Comparison of ENCODE assay signal across 10 cellular contexts in genomic region chr21:34383138-34383537, GRCh38. TPM values are rescaled to one million over a fixed set of nuclear protein-coding genes. Genes with fewer than 3 reads are reported as not detected.
"Had no signal": no experiment of that assay in that cellular context is flagged by ENCODE, and none has a peak within 500 bp of the region (broad histone marks: within the 10 kb centered on the region; RNA-seq: fewer than 3 reads in every experiment).

No MANE protein-coding gene starts in this region.

RNA-seq across cellular contexts. Expression of gene SMIM11, which starts 7.8 kb away (rescaled TPM):
- total RNA-seq: ascending aorta had no signal

RNA-seq across cellular contexts. Expression of gene KCNE2, which starts 19.3 kb away (rescaled TPM):
- total RNA-seq: activated CD4-positive, alpha-beta memory T cell treated with anti-CD3 and anti-CD28 coated beads, Interleukin-2, amount 10 ng/mL, durations not matched to agents 7 days and 5 days; activated CD4-positive, alpha-beta T cell treated with anti-CD3 and anti-CD28 coated beads for 36 hours; activated CD4-positive, alpha-beta T cell treated with anti-CD3 and anti-CD28 coated beads, Interleukin-2, amount 10 ng/mL, durations not matched to agents 7 days and 5 days; activated CD8-positive, alpha-beta memory T cell treated with anti-CD3 and anti-CD28 coated beads, Interleukin-2, amount 10 ng/mL, durations not matched to agents 7 days and 5 days; activated CD8-positive, alpha-beta T cell treated with anti-CD3 and anti-CD28 coated beads, Interleukin-2, amount 10 ng/mL, durations not matched to agents 7 days and 5 days; activated naive CD8-positive, alpha-beta T cell treated with anti-CD3 and anti-CD28 coated beads, Interleukin-2, amount 10 ng/mL, durations not matched to agents 7 days and 5 days; activated T-helper 2 cell treated with anti-CD3 and anti-CD28 coated beads, Interferon-gamma antibody, Interleukin-2, Interleukin-4, amounts not matched to agents 10 μg/mL and 5 μg/mL and 100 μg/mL, durations not matched to agents 14 hours and 24 hours and 36 hours; ascending aorta; bronchial epithelial cell had no signal

RNA-seq across cellular contexts. Expression of gene SMIM34, which starts 40.6 kb away (rescaled TPM):
- total RNA-seq: activated CD4-positive, alpha-beta memory T cell treated with anti-CD3 and anti-CD28 coated beads, Interleukin-2, amount 10 ng/mL, durations not matched to agents 7 days and 5 days; activated CD4-positive, alpha-beta T cell treated with anti-CD3 and anti-CD28 coated beads for 36 hours; activated CD4-positive, alpha-beta T cell treated with anti-CD3 and anti-CD28 coated beads, Interleukin-2, amount 10 ng/mL, durations not matched to agents 7 days and 5 days; activated CD8-positive, alpha-beta memory T cell treated with anti-CD3 and anti-CD28 coated beads, Interleukin-2, amount 10 ng/mL, durations not matched to agents 7 days and 5 days; activated CD8-positive, alpha-beta T cell treated with anti-CD3 and anti-CD28 coated beads, Interleukin-2, amount 10 ng/mL, durations not matched to agents 7 days and 5 days; activated naive CD8-positive, alpha-beta T cell treated with anti-CD3 and anti-CD28 coated beads, Interleukin-2, amount 10 ng/mL, durations not matched to agents 7 days and 5 days; activated T-helper 2 cell treated with anti-CD3 and anti-CD28 coated beads, Interferon-gamma antibody, Interleukin-2, Interleukin-4, amounts not matched to agents 10 μg/mL and 5 μg/mL and 100 μg/mL, durations not matched to agents 14 hours and 24 hours and 36 hours; ascending aorta; cardiac muscle cell had no signal
- polyA plus RNA-seq: cardiac muscle cell had no signal
